In genomic region chr2:64019083-64019974, GRCh38 we compare ENCODE assay signal across 1 cellular context.
TF ChIP-seq lines count a peak whose summit lies in the region.

A gene with protein sequence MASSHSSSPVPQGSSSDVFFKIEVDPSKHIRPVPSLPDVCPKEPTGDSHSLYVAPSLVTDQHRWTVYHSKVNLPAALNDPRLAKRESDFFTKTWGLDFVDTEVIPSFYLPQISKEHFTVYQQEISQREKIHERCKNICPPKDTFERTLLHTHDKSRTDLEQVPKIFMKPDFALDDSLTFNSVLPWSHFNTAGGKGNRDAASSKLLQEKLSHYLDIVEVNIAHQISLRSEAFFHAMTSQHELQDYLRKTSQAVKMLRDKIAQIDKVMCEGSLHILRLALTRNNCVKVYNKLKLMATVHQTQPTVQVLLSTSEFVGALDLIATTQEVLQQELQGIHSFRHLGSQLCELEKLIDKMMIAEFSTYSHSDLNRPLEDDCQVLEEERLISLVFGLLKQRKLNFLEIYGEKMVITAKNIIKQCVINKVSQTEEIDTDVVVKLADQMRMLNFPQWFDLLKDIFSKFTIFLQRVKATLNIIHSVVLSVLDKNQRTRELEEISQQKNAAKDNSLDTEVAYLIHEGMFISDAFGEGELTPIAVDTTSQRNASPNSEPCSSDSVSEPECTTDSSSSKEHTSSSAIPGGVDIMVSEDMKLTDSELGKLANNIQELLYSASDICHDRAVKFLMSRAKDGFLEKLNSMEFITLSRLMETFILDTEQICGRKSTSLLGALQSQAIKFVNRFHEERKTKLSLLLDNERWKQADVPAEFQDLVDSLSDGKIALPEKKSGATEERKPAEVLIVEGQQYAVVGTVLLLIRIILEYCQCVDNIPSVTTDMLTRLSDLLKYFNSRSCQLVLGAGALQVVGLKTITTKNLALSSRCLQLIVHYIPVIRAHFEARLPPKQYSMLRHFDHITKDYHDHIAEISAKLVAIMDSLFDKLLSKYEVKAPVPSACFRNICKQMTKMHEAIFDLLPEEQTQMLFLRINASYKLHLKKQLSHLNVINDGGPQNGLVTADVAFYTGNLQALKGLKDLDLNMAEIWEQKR (minus strand): TSS chr2:64019428. CDS start chr2:63983999, 35,429 bp downstream.

TF ChIP-seq in K562, 482 proteins besides CTCF, POLR2A, EP300 and RAD21 (continued from another document and continues in another):
- TF ChIP-seq CEBPZ (IDR thresholded peaks at IDR 0.05; ENCODE audit: borderline replicate concordance, low read depth, low read length): no peak
- no peak for TF ChIP-seq PPARD (CRISPR knock-in tag; IDR thresholded peaks at IDR 0.05)
- no peak for TF ChIP-seq MLX (CRISPR knock-in tag; conservative IDR thresholded peaks at IDR 0.05)
- TF ChIP-seq, protein P1, sequence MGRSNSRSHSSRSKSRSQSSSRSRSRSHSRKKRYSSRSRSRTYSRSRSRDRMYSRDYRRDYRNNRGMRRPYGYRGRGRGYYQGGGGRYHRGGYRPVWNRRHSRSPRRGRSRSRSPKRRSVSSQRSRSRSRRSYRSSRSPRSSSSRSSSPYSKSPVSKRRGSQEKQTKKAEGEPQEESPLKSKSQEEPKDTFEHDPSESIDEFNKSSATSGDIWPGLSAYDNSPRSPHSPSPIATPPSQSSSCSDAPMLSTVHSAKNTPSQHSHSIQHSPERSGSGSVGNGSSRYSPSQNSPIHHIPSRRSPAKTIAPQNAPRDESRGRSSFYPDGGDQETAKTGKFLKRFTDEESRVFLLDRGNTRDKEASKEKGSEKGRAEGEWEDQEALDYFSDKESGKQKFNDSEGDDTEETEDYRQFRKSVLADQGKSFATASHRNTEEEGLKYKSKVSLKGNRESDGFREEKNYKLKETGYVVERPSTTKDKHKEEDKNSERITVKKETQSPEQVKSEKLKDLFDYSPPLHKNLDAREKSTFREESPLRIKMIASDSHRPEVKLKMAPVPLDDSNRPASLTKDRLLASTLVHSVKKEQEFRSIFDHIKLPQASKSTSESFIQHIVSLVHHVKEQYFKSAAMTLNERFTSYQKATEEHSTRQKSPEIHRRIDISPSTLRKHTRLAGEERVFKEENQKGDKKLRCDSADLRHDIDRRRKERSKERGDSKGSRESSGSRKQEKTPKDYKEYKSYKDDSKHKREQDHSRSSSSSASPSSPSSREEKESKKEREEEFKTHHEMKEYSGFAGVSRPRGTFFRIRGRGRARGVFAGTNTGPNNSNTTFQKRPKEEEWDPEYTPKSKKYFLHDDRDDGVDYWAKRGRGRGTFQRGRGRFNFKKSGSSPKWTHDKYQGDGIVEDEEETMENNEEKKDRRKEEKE (IDR thresholded peaks at IDR 0.05; ENCODE audit: borderline replicate concordance in 1 of 2, control insufficient read depth in 1 of 2, low read depth in 2 of 2, low read length in 1 of 2): 0 out of 4 replicates have a peak, but pooled peaks of 1 of the 2 experiments have one; percentile 18
- no peak for TF ChIP-seq FOXK1 (CRISPR knock-in tag; IDR thresholded peaks at IDR 0.05; ENCODE audit: borderline replicate concordance)
- TF ChIP-seq ZNF23 (CRISPR knock-in tag; IDR thresholded peaks at IDR 0.05): no peak
- TF ChIP-seq, protein P2, sequence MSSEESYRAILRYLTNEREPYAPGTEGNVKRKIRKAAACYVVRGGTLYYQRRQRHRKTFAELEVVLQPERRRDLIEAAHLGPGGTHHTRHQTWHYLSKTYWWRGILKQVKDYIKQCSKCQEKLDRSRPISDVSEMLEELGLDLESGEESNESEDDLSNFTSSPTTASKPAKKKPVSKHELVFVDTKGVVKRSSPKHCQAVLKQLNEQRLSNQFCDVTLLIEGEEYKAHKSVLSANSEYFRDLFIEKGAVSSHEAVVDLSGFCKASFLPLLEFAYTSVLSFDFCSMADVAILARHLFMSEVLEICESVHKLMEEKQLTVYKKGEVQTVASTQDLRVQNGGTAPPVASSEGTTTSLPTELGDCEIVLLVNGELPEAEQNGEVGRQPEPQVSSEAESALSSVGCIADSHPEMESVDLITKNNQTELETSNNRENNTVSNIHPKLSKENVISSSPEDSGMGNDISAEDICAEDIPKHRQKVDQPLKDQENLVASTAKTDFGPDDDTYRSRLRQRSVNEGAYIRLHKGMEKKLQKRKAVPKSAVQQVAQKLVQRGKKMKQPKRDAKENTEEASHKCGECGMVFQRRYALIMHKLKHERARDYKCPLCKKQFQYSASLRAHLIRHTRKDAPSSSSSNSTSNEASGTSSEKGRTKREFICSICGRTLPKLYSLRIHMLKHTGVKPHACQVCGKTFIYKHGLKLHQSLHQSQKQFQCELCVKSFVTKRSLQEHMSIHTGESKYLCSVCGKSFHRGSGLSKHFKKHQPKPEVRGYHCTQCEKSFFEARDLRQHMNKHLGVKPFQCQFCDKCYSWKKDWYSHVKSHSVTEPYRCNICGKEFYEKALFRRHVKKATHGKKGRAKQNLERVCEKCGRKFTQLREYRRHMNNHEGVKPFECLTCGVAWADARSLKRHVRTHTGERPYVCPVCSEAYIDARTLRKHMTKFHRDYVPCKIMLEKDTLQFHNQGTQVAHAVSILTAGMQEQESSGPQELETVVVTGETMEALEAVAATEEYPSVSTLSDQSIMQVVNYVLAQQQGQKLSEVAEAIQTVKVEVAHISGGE (CRISPR knock-in tag; IDR thresholded peaks at IDR 0.05): peak in 1 of 3 experiments; percentile 57; a peak in 2 of 6 replicates
- TF ChIP-seq, protein P3, sequence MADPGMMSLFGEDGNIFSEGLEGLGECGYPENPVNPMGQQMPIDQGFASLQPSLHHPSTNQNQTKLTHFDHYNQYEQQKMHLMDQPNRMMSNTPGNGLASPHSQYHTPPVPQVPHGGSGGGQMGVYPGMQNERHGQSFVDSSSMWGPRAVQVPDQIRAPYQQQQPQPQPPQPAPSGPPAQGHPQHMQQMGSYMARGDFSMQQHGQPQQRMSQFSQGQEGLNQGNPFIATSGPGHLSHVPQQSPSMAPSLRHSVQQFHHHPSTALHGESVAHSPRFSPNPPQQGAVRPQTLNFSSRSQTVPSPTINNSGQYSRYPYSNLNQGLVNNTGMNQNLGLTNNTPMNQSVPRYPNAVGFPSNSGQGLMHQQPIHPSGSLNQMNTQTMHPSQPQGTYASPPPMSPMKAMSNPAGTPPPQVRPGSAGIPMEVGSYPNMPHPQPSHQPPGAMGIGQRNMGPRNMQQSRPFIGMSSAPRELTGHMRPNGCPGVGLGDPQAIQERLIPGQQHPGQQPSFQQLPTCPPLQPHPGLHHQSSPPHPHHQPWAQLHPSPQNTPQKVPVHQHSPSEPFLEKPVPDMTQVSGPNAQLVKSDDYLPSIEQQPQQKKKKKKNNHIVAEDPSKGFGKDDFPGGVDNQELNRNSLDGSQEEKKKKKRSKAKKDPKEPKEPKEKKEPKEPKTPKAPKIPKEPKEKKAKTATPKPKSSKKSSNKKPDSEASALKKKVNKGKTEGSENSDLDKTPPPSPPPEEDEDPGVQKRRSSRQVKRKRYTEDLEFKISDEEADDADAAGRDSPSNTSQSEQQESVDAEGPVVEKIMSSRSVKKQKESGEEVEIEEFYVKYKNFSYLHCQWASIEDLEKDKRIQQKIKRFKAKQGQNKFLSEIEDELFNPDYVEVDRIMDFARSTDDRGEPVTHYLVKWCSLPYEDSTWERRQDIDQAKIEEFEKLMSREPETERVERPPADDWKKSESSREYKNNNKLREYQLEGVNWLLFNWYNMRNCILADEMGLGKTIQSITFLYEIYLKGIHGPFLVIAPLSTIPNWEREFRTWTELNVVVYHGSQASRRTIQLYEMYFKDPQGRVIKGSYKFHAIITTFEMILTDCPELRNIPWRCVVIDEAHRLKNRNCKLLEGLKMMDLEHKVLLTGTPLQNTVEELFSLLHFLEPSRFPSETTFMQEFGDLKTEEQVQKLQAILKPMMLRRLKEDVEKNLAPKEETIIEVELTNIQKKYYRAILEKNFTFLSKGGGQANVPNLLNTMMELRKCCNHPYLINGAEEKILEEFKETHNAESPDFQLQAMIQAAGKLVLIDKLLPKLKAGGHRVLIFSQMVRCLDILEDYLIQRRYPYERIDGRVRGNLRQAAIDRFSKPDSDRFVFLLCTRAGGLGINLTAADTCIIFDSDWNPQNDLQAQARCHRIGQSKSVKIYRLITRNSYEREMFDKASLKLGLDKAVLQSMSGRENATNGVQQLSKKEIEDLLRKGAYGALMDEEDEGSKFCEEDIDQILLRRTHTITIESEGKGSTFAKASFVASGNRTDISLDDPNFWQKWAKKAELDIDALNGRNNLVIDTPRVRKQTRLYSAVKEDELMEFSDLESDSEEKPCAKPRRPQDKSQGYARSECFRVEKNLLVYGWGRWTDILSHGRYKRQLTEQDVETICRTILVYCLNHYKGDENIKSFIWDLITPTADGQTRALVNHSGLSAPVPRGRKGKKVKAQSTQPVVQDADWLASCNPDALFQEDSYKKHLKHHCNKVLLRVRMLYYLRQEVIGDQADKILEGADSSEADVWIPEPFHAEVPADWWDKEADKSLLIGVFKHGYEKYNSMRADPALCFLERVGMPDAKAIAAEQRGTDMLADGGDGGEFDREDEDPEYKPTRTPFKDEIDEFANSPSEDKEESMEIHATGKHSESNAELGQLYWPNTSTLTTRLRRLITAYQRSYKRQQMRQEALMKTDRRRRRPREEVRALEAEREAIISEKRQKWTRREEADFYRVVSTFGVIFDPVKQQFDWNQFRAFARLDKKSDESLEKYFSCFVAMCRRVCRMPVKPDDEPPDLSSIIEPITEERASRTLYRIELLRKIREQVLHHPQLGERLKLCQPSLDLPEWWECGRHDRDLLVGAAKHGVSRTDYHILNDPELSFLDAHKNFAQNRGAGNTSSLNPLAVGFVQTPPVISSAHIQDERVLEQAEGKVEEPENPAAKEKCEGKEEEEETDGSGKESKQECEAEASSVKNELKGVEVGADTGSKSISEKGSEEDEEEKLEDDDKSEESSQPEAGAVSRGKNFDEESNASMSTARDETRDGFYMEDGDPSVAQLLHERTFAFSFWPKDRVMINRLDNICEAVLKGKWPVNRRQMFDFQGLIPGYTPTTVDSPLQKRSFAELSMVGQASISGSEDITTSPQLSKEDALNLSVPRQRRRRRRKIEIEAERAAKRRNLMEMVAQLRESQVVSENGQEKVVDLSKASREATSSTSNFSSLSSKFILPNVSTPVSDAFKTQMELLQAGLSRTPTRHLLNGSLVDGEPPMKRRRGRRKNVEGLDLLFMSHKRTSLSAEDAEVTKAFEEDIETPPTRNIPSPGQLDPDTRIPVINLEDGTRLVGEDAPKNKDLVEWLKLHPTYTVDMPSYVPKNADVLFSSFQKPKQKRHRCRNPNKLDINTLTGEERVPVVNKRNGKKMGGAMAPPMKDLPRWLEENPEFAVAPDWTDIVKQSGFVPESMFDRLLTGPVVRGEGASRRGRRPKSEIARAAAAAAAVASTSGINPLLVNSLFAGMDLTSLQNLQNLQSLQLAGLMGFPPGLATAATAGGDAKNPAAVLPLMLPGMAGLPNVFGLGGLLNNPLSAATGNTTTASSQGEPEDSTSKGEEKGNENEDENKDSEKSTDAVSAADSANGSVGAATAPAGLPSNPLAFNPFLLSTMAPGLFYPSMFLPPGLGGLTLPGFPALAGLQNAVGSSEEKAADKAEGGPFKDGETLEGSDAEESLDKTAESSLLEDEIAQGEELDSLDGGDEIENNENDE (IDR thresholded peaks at IDR 0.05; ENCODE audit: low read depth, low read length): no peak
- TF ChIP-seq ZNF384 (IDR thresholded peaks at IDR 0.05; ENCODE audit: low read depth, low read length): no peak
- TF ChIP-seq, protein P4, sequence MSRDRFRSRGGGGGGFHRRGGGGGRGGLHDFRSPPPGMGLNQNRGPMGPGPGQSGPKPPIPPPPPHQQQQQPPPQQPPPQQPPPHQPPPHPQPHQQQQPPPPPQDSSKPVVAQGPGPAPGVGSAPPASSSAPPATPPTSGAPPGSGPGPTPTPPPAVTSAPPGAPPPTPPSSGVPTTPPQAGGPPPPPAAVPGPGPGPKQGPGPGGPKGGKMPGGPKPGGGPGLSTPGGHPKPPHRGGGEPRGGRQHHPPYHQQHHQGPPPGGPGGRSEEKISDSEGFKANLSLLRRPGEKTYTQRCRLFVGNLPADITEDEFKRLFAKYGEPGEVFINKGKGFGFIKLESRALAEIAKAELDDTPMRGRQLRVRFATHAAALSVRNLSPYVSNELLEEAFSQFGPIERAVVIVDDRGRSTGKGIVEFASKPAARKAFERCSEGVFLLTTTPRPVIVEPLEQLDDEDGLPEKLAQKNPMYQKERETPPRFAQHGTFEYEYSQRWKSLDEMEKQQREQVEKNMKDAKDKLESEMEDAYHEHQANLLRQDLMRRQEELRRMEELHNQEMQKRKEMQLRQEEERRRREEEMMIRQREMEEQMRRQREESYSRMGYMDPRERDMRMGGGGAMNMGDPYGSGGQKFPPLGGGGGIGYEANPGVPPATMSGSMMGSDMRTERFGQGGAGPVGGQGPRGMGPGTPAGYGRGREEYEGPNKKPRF (IDR thresholded peaks at IDR 0.05; ENCODE audit: low read depth, low read length): no peak
- no peak for TF ChIP-seq MAFF (IDR thresholded peaks at IDR 0.05; ENCODE audit: low read length)
- no peak for TF ChIP-seq ZBTB33 (CRISPR knock-in tag; IDR thresholded peaks at IDR 0.05)
- TF ChIP-seq MCM7 (IDR thresholded peaks at IDR 0.05): no peak
- no peak for TF ChIP-seq HNRNPH1 (optimal IDR thresholded peaks at IDR 0.05; ENCODE audit: low read depth, low read length)
- TF ChIP-seq PHF21A (IDR thresholded peaks at IDR 0.05; ENCODE audit: borderline replicate concordance, low read depth): no peak
